23 cellular contexts compared by ENCODE assay signal in genomic region chr10:114932225-114932624, GRCh38. TPM values are rescaled to one million over a fixed set of nuclear protein-coding genes. Genes with fewer than 3 reads are reported as not detected.
DNase-seq lines count a peak whose midpoint lies in the region; ATAC-seq, FAIRE-seq and TF ChIP-seq lines count a peak whose summit lies in the region.
"Had no signal": no experiment of that assay in that cellular context is flagged by ENCODE, and none has a peak within 500 bp of the region (broad histone marks: within the 10 kb centered on the region; RNA-seq: fewer than 3 reads in every experiment).

No MANE protein-coding gene starts in this region.

- H3K4me3 Mint-ChIP-seq in nephron = no peak overlapping the region
- H3K4me3 Mint-ChIP-seq: B cell; CD4-positive, CD25-positive, alpha-beta regulatory T cell; CD8-positive, alpha-beta T cell; GM23338; HFFc6 had no signal

- in situ Hi-C loops in HepG2 (cut with HindIII; ENCODE audit: extremely low pct_ligation_motif_present, low pct_unique_long_range_greater_than_20kb) = no loop called here

- no peaks in the 10 kb centered on the region for H3K9me3 Mint-ChIP-seq in nephron
- H3K9me3 Mint-ChIP-seq: CD8-positive, alpha-beta T cell; HFFc6 had no signal

- peak overlapping the region; percentile 3 to 76 (median 27) for H3K27ac Mint-ChIP-seq in nephron
- H3K27ac Mint-ChIP-seq: B cell; CD4-positive, CD25-positive, alpha-beta regulatory T cell; CD8-positive, alpha-beta T cell; GM23338; HFFc6 had no signal

- no peak for TF ChIP-seq EP300 in HepG2 (IDR thresholded peaks at IDR 0.05; ENCODE audit: low read depth in 2 of 2, low read length in 2 of 2)
- TF ChIP-seq EP300 in HepG2 (CRISPR knock-in tag; IDR thresholded peaks at IDR 0.05; ENCODE audit: borderline replicate concordance) = no peak

- no peak overlapping the region for H3K4me2 ChIP-seq in HepG2 (ENCODE audit: low read depth, low read length)
- H3K4me2 ChIP-seq: BLaER1, GM23338 had no signal

- H3K9ac ChIP-seq in HepG2 (ENCODE audit: insufficient read depth, low read depth, low read length) = no peak overlapping the region
- H3K9ac ChIP-seq: BLaER1 had no signal

- H3K4me3 ChIP-seq in HepG2 (replicated peaks in 1 of 3; ENCODE audit: insufficient read depth in 1 of 3, low read depth in 2 of 3, low read length in 3 of 3) = no peak overlapping the region
- no peak overlapping the region for H3K4me3 ChIP-seq in right lobe of liver
- no peak overlapping the region for H3K4me3 ChIP-seq in body of pancreas
- H3K4me3 ChIP-seq: BLaER1, GM23338, HAP-1 had no signal

- no peaks in the 10 kb centered on the region for H3K79me2 ChIP-seq in HepG2 (ENCODE audit: insufficient read depth, low read length)

- H3K27me3 Mint-ChIP-seq in nephron (ENCODE audit: low read depth) = no peaks in the 10 kb centered on the region

- DNase-seq in HepG2 (ENCODE audit: low spot score) = no peak
- DNase-seq in right lobe of liver = no peak
- DNase-seq in caudate nucleus (lab: John Stamatoyannopoulos, UW) = no peak
- no peak for DNase-seq in body of pancreas
- DNase-seq: Caco-2; CD4-positive, CD25-positive, alpha-beta regulatory T cell; CD8-positive, alpha-beta T cell; DMS153; DND-41; HFFc6 had no signal

- ATAC-seq in HepG2 (no peak), right lobe of liver (no peak), GM19023 (IDR thresholded peaks at IDR 0.05; ENCODE audit: unreplicated experiment) (no peak), body of pancreas (no peak)
- ATAC-seq: CD8-positive, alpha-beta T cell; GM23338 had no signal

- no peak overlapping the region for H2AFZ ChIP-seq in HepG2 (ENCODE audit: low read length)
- H2AFZ ChIP-seq: GM23338 had no signal

- 0 out of 2 replicates have a peak, but pooled peaks cover 5% of the 10 kb centered on the region for H3K9me3 ChIP-seq in HepG2 (ENCODE audit: low read length)
- no peaks in the 10 kb centered on the region for H3K9me3 ChIP-seq in right lobe of liver
- no peaks in the 10 kb centered on the region for H3K9me3 ChIP-seq in body of pancreas
- H3K9me3 ChIP-seq: Caco-2, HAP-1 had no signal

- no peaks in the 10 kb centered on the region for H3K36me3 Mint-ChIP-seq in nephron (ENCODE audit: low read depth)
- H3K36me3 Mint-ChIP-seq: CD4-positive, CD25-positive, alpha-beta regulatory T cell; CD8-positive, alpha-beta T cell had no signal

- peaks cover 26% of the 10 kb centered on the region for H3K4me1 Mint-ChIP-seq in nephron
- H3K4me1 Mint-ChIP-seq: B cell, GM23338 had no signal

- no peak for FAIRE-seq in HepG2 (lab: Jason Lieb, UNC)
- FAIRE-seq: A204.1, G401.6, GM12892, GM19239, H54 had no signal

- no TSS peak for BruUV-seq in HepG2 (replicated peaks; lab: Mats Ljungman, UMichigan)

- H3K27me3 ChIP-seq in HepG2 (ENCODE audit: control insufficient read depth in 1 of 2, insufficient read depth in 2 of 2, low read length in 2 of 2) = peaks cover 0 to 1% of the 10 kb centered on the region in 2 experiments; a peak in 1 of 5 replicates
- no peaks in the 10 kb centered on the region for H3K27me3 ChIP-seq in right lobe of liver
- H3K27me3 ChIP-seq in body of pancreas = no peaks in the 10 kb centered on the region
- H3K27me3 ChIP-seq: BLaER1 had no signal

- H4K20me1 ChIP-seq in HepG2 (ENCODE audit: insufficient read depth, low read length) = no peaks in the 10 kb centered on the region
- H4K20me1 ChIP-seq: BLaER1 had no signal

- H3K36me3 ChIP-seq in HepG2 (replicated peaks in 1 of 2; ENCODE audit: control insufficient read depth in 1 of 2, insufficient read depth in 2 of 2, low read length in 2 of 2) (no peaks in the 10 kb centered on the region), right lobe of liver (no peaks in the 10 kb centered on the region), body of pancreas (replicated peaks in 1 of 2; ENCODE audit: insufficient read depth in 1 of 2, low read depth in 2 of 2) (no peaks in the 10 kb centered on the region)
- H3K36me3 ChIP-seq: BLaER1, HAP-1 had no signal

- CTCF ChIA-PET in HepG2 (lab: Yijun Ruan, JAX; ENCODE audit: low intra/inter-chr PET ratio, low total read pairs) = no interaction called here

- no peak for TF ChIP-seq POLR2A in HepG2 (IDR thresholded peaks at IDR 0.05; ENCODE audit: insufficient read depth in 1 of 2, low read depth in 2 of 2, low read length in 2 of 2)
- TF ChIP-seq POLR2A in right lobe of liver (IDR thresholded peaks at IDR 0.05) = no peak
- TF ChIP-seq POLR2A in body of pancreas (IDR thresholded peaks at IDR 0.05) = no peak

- TF ChIP-seq CTCF in HepG2 (CRISPR knock-in tag; IDR thresholded peaks at IDR 0.05) = no peak
- no peak for TF ChIP-seq CTCF in right lobe of liver (IDR thresholded peaks at IDR 0.05)
- no peak for TF ChIP-seq CTCF in nephron (IDR thresholded peaks at IDR 0.05; ENCODE audit: unreplicated experiment in 3 of 3)
- TF ChIP-seq CTCF in body of pancreas (IDR thresholded peaks at IDR 0.05) = no peak

- H3K4me1 ChIP-seq in HepG2 (ENCODE audit: insufficient read depth, low read length) (peaks cover 7% of the 10 kb centered on the region), right lobe of liver (no peaks in the 10 kb centered on the region), body of pancreas (no peaks in the 10 kb centered on the region)
- H3K4me1 ChIP-seq: Caco-2, HAP-1 had no signal

- TF ChIP-seq RAD21 in HepG2 (CRISPR knock-in tag; IDR thresholded peaks at IDR 0.05) = no peak

- intact Hi-C loops in HepG2 (cut with micrococcal nuclease; ENCODE audit: unreplicated experiment) (no loop called here), right lobe of liver (cut with DNase I) (no loop called here), body of pancreas (cut with DNase I) (no loop called here)

- no peak overlapping the region for H3K27ac ChIP-seq in HepG2 (ENCODE audit: extremely low read length, insufficient read depth, low read length)
- H3K27ac ChIP-seq in right lobe of liver = no peak overlapping the region
- peak overlapping the region; percentile 6 for H3K27ac ChIP-seq in caudate nucleus (ENCODE audit: low read depth, low read length)
- no peak overlapping the region for H3K27ac ChIP-seq in body of pancreas
- H3K27ac ChIP-seq: 22Rv1, BLaER1, C4-2B had no signal

- POLR2A ChIA-PET in HepG2 (lab: Yijun Ruan, JAX) = no interaction called here

TF ChIP-seq in HepG2, 621 proteins besides CTCF, POLR2A, EP300 and RAD21:
- no peak for TF ChIP-seq ZBTB38 (CRISPR knock-in tag; IDR thresholded peaks at IDR 0.05)
- TF ChIP-seq MAFF (IDR thresholded peaks at IDR 0.05; ENCODE audit: low read depth, low read length) = peak; percentile 95
- peak; percentile 91 to 97 for TF ChIP-seq MAFK (conservative IDR thresholded peaks at IDR 0.05 in 1 of 2, IDR thresholded peaks at IDR 0.05 in 1 of 2; ENCODE audit: low read length in 2 of 2)
- TF ChIP-seq SMAD9 (CRISPR knock-in tag; IDR thresholded peaks at IDR 0.05) = no peak
- TF ChIP-seq SNAPC5 (CRISPR knock-in tag; IDR thresholded peaks at IDR 0.05; ENCODE audit: borderline replicate concordance) = no peak

RNA-seq across cellular contexts. Expression of gene TRUB1, which starts 5.8 kb away (rescaled TPM):
- total RNA-seq in HepG2 (2016; rRNA removed; fragmentation: Illumina TruSeq; extraction: Trizol) (38.9 and 47.8 TPM in 2 replicates), right lobe of liver (10 to 100 TPM in 1 of 6 experiments, 1 to 10 TPM in 5; 6.7 to 12.5 (median 8.7) TPM), body of pancreas (10 to 100 TPM; 12.2 to 38.2 TPM)
- total RNA-seq in HepG2 (2016; cell fraction: cytosol; rRNA removed; fragmentation: Illumina TruSeq; extraction: Trizol; ENCODE audit: low read depth) = 2.5 and 2.9 TPM in 2 replicates
- total RNA-seq in HepG2 (2016; cell fraction: insoluble cytoplasmic fraction; rRNA removed; fragmentation: Illumina TruSeq; extraction: Trizol) = 38.5 and 51.1 TPM in 2 replicates
- 12.8 and 13.5 TPM in 2 replicates for total RNA-seq in HepG2 (2016; cell fraction: membrane; rRNA removed; fragmentation: Illumina TruSeq; extraction: Trizol)
- 35.4 and 36.2 TPM in 2 replicates for total RNA-seq in HepG2 (2016; cell fraction: nucleus; rRNA removed; fragmentation: Illumina TruSeq; extraction: Trizol)
- 7.6 and 10.6 TPM in 2 replicates for polyA plus RNA-seq in HepG2 (2011; rRNA removed)
- 5.2 and 6.9 TPM in 2 replicates for polyA plus RNA-seq in HepG2 (2011; cell fraction: cytosol; rRNA removed)
- polyA plus RNA-seq in HepG2 (2011; cell fraction: nucleus; rRNA removed) = 3.8 and 4.5 TPM in 2 replicates
- polyA plus RNA-seq in HepG2 (2012) = 11.2 and 14.2 TPM in 2 replicates
- polyA plus RNA-seq in HepG2 (2016; cell fraction: cytosol; fragmentation: Illumina TruSeq; extraction: Trizol; ENCODE audit: low read depth) = 1.5 and 1.6 TPM in 2 replicates
- 38.6 and 40.0 TPM in 2 replicates for polyA plus RNA-seq in HepG2 (2016; cell fraction: insoluble cytoplasmic fraction; fragmentation: Illumina TruSeq; extraction: Trizol; ENCODE audit: low read depth)
- 6.5 and 7.2 TPM in 2 replicates for polyA plus RNA-seq in HepG2 (2016; cell fraction: membrane; fragmentation: Illumina TruSeq; extraction: Trizol; ENCODE audit: low read depth)
- 27.4 and 33.2 TPM in 2 replicates for polyA plus RNA-seq in HepG2 (2016; cell fraction: nucleus; fragmentation: Illumina TruSeq; extraction: Trizol; ENCODE audit: insufficient read depth, low read depth)
- 4.4 and 6.8 TPM in 2 replicates for polyA minus RNA-seq in HepG2 (2011; rRNA and poly(A)+ RNA removed; ENCODE audit: low replicate concordance)
- polyA minus RNA-seq in HepG2 (2011; cell fraction: cytosol; rRNA and poly(A)+ RNA removed) = 9.9 and 12.8 TPM in 2 replicates
- polyA minus RNA-seq in HepG2 (2011; cell fraction: nucleus; rRNA and poly(A)+ RNA removed) = 26.3 and 32.0 TPM in 2 replicates
